Comparison of ENCODE assay signal across 9 cellular contexts in genomic region chr1:26706315-26706714, GRCh38. TPM values are rescaled to one million over a fixed set of nuclear protein-coding genes. Genes with fewer than 3 reads are reported as not detected.
DNase-seq lines count a peak whose midpoint lies in the region; ATAC-seq, FAIRE-seq and TF ChIP-seq lines count a peak whose summit lies in the region.
"Had no signal": no experiment of that assay in that cellular context is flagged by ENCODE, and none has a peak within 500 bp of the region (broad histone marks: within the 10 kb centered on the region; RNA-seq: fewer than 3 reads in every experiment).

No MANE protein-coding gene starts in this region.

- H3K36me3 ChIP-seq in small intestine (ENCODE audit: control insufficient read depth in 2 of 2, insufficient read depth in 2 of 2, low read length in 2 of 2) (peaks cover 0 to 3% of the 10 kb centered on the region in 2 donors), vagina (peaks cover 0 to 5% of the 10 kb centered on the region in 2 donors)

- H3K4me1 ChIP-seq in right cardiac atrium (ENCODE audit: control insufficient read depth, insufficient read depth, low read length) (peaks cover 29% of the 10 kb centered on the region), small intestine (ENCODE audit: control insufficient read depth in 2 of 2, insufficient read depth in 1 of 2, low read depth in 1 of 2, low read length in 1 of 2) (peaks cover 26 to 42% of the 10 kb centered on the region in 2 donors), vagina (peaks cover 96% of the 10 kb centered on the region)

- H3K9me3 Mint-ChIP-seq in T-cell, result no peaks in the 10 kb centered on the region

- no peak for FAIRE-seq in small intestine (lab: Jason Lieb, UNC)

- TF ChIP-seq CTCF in vagina (IDR thresholded peaks at IDR 0.05), result no peak
- no peak for TF ChIP-seq CTCF in GM13976 (IDR thresholded peaks at IDR 0.05; ENCODE audit: borderline replicate concordance, control extremely low read depth, extremely low read depth, insufficient read depth, missing control alignments)

- H3K9me3 ChIP-seq in right cardiac atrium (ENCODE audit: control insufficient read depth, low read length) (no peaks in the 10 kb centered on the region), small intestine (ENCODE audit: control insufficient read depth, low read depth) (no peaks in the 10 kb centered on the region), vagina (no peaks in the 10 kb centered on the region)

- peaks cover 13% of the 10 kb centered on the region for H3K36me3 Mint-ChIP-seq in T-cell

- H3K27me3 ChIP-seq in right cardiac atrium (ENCODE audit: control insufficient read depth, insufficient read depth), result no peaks in the 10 kb centered on the region
- no peaks in the 10 kb centered on the region for H3K27me3 ChIP-seq in small intestine (ENCODE audit: control insufficient read depth in 2 of 2, insufficient read depth in 2 of 2, low read length in 2 of 2)
- no peaks in the 10 kb centered on the region for H3K27me3 ChIP-seq in vagina

- peak overlapping the region; percentile 45 to 64 (median 45) for H3K4me3 Mint-ChIP-seq in T-cell

- no peak for DNase-seq in HEK293T (ENCODE audit: extremely low spot score)
- DNase-seq in T-cell, result no peak
- DNase-seq in right cardiac atrium, result no peak
- peak; percentile 87 for DNase-seq in small intestine
- no peak for DNase-seq in superior temporal gyrus (ENCODE audit: extremely low spot score)
- DNase-seq in vagina (ENCODE audit: extremely low spot score in 2 of 2), result no peak
- no peak for DNase-seq in SKM-1 (lab: John Stamatoyannopoulos, UW; ENCODE audit: unreplicated experiment)
- no peak for DNase-seq in GM13976 (ENCODE audit: low spot score)
- DNase-seq: NCI-H1694 had no signal

- peak overlapping the region; percentile 38 to 73 for H3K27ac Mint-ChIP-seq in T-cell

- H3K27ac ChIP-seq in right cardiac atrium (ENCODE audit: low read length) (peak overlapping the region; percentile 53), small intestine (ENCODE audit: low read depth in 1 of 2, low read length in 1 of 2) (peak overlapping the region; percentile 40 to 55), vagina (no peak overlapping the region)

- no peaks in the 10 kb centered on the region for H3K27me3 Mint-ChIP-seq in T-cell

- ATAC-seq in T-cell (replicated peaks in 1 of 4), result peak in 1 of 4 experiments; percentile 22
- ATAC-seq in right cardiac atrium, result no peak

- WGBS in right cardiac atrium, result 7% methylated on average over 5 of the region's 5 CpGs
- WGBS in small intestine, 3 donors, result 1 to 6% (median 4%) methylated on average over 5 of the region's 5 CpGs

- intact Hi-C loops in right cardiac atrium (cut with DNase I), result loop anchor here in 1 of 4 donors (10.0 kb wide), 1 partner anchor 78 kb away; the partner anchor contains the start of gene PIGV
- intact Hi-C loops in vagina (cut with DNase I), result loop anchor here (5.0 kb wide), 1 partner anchor 71 kb away; no protein-coding TSS in a partner anchor

- H3K4me3 ChIP-seq in right cardiac atrium (ENCODE audit: low read length) (no peak overlapping the region), small intestine (ENCODE audit: low read depth in 1 of 2, low read length in 2 of 2) (no peak overlapping the region), vagina (peak overlapping the region in 1 of 2 donors; percentile 10)

- H3K4me1 Mint-ChIP-seq in T-cell, result peaks cover 20 to 50% (median 48%) of the 10 kb centered on the region in 3 donors

- CTCF ChIA-PET in HEK293T (lab: Yijun Ruan, JAX), result no interaction called here
- CTCF ChIA-PET in T-cell (lab: Charles Lee), result interaction anchor here in 1 of 2 donors (1.1 kb wide), 1 partner anchor 14 kb away, joined by 4 read pairs; no protein-coding TSS in a partner anchor

- POLR2A ChIA-PET in HEK293T (lab: Yijun Ruan, JAX) (interaction anchor here (0.7 to 2.3 kb wide), 4 partner anchors 8 to 183 kb away, joined by 3 to 13 read pairs (median 5); partner anchors contain the start of genes ARID1A and GPN2), T-cell (lab: Charles Lee) (interaction anchor here in 1 of 2 donors (0.7 kb wide), 1 partner anchor 23 kb away, joined by 3 read pairs; no protein-coding TSS in a partner anchor)

- TF ChIP-seq POLR2A in vagina (IDR thresholded peaks at IDR 0.05), result no peak

- in situ Hi-C loops in GM13976 (cut with MboI; ENCODE audit: low sequenced_read_pairs, unreplicated experiment), result no loop called here

TF ChIP-seq in HEK293T, 16 proteins besides CTCF, POLR2A, EP300 and RAD21:
- no peak for TF ChIP-seq TARDBP (IDR thresholded peaks at IDR 0.05)
- TF ChIP-seq L3MBTL2 (conservative IDR thresholded peaks at IDR 0.05), result 0 out of 2 replicates have a peak, but pooled peaks have one; percentile 14
- no peak for TF ChIP-seq FOXA1 (IDR thresholded peaks at IDR 0.05)

RNA-seq across cellular contexts. Expression of gene ARID1A, which starts 10.5 kb away (rescaled TPM):
- 100 to 1,000 TPM; 122 to 148 (median 126) TPM for total RNA-seq in T-cell
- 10 to 100 TPM; 33.1 to 45.3 (median 40.0) TPM for total RNA-seq in right cardiac atrium
- 15.7 TPM for polyA plus RNA-seq in right cardiac atrium
- 10 to 100 TPM in 2 of 3 donors, 1 to 10 TPM in 1; 7.8 to 23.7 (median 13.6) TPM for polyA plus RNA-seq in small intestine
- total RNA-seq in vagina, result 91.6 TPM
